Comparison of ENCODE assay signal across 34 cellular contexts in the genomic region with DNA sequence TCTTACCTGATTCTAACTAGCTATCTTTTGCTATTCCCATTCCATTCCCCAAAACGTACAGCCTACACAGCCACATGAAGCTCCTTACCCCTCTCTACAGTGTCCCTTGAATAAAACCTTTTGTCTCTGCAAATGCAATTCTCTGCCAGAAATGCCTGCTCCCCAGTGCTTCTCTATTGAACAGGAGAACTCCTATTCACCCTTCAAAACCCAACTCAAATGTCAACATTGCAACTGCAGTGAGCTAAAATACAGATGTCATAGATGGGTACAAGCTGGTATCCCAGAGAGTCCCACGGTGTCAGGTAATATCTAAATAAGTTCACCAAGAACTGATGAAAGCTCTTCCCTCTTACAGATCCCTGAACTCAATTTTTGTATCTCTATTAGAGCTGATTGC.
"Had no signal": no experiment of that assay in that cellular context is flagged by ENCODE, and none has a peak within 500 bp of the region (broad histone marks: within the 10 kb centered on the region; RNA-seq: fewer than 3 reads in every experiment).

No MANE protein-coding gene starts in this region.

- H3K9me3 ChIP-seq: MG63 had no signal

- H3K4me2 ChIP-seq: KMS-11 had no signal

- DNase-seq: Karpas-422, Kasumi-1, MG63, MM.1S, MV-4-11, NCI-H1048, NCI-H1092, NCI-H1092 treated with DMSO at 0.1 percent for 48 hours, NCI-H1105, NCI-H1105 treated with DMSO at 0.1 percent for 48 hours, NCI-H1417, NCI-H1417 treated with DMSO at 0.1 percent for 48 hours, NCI-H1436 treated with DMSO at 0.1 percent for 48 hours, NCI-H146, NCI-H1694, NCI-H1694 treated with DMSO at 0.1 percent for 48 hours, NCI-H187, NCI-H187 treated with DMSO at 0.1 percent for 48 hours, NCI-H1930, NCI-H2029, NCI-H2029 treated with DMSO at 0.1 percent for 48 hours, NCI-H2081, NCI-H2081 treated with DMSO at 0.1 percent for 48 hours, NCI-H2107, NCI-H2171, NCI-H2171 treated with DMSO at 0.1 percent for 48 hours, NCI-H2227 treated with DMSO at 0.1 percent for 48 hours, NCI-H226, NCI-H345, NCI-H446, NCI-H446 treated with DMSO at 0.1 percent for 48 hours, NCI-H510A, NCI-H510A treated with DMSO at 0.1 percent for 48 hours had no signal

- H3K27me3 ChIP-seq: MG63 had no signal

- H3K9ac ChIP-seq: KMS-11 had no signal

- H3K4me3 ChIP-seq: MG63 had no signal

- H3K27ac ChIP-seq: KMS-11 had no signal

- H3K36me3 ChIP-seq: MG63 had no signal
